Comparison of ENCODE assay signal across 19 cellular contexts in genomic region chr9:136347472-136348256, GRCh38. TPM values are rescaled to one million over a fixed set of nuclear protein-coding genes. Genes with fewer than 3 reads are reported as not detected.
DNase-seq lines count a peak whose midpoint lies in the region; ATAC-seq, FAIRE-seq and TF ChIP-seq lines count a peak whose summit lies in the region.
"Had no signal": no experiment of that assay in that cellular context is flagged by ENCODE, and none has a peak within 500 bp of the region (broad histone marks: within the 10 kb centered on the region; RNA-seq: fewer than 3 reads in every experiment).

No MANE protein-coding gene starts in this region.

- H2BK20ac ChIP-seq in H1 (ENCODE audit: low read length), result no peak overlapping the region

- no peak overlapping the region for H3K56ac ChIP-seq in H1 (replicated peaks; ENCODE audit: insufficient read length, low read depth, low read length)

- H3K9me3 ChIP-seq in SK-N-SH (no peaks in the 10 kb centered on the region), H1 (ENCODE audit: insufficient read depth in 2 of 2, low read depth in 1 of 2, low read length in 1 of 2) (no peaks in the 10 kb centered on the region), tibial nerve (no peaks in the 10 kb centered on the region)

- H3K18ac ChIP-seq in H1 (ENCODE audit: extremely low read depth, low read length), result no peak overlapping the region

- no peaks in the 10 kb centered on the region for H3K9me2 ChIP-seq in SK-N-SH

- no peak overlapping the region for H2BK15ac ChIP-seq in H1 (ENCODE audit: low read length)

- H3K4me3 ChIP-seq in SK-N-SH (ENCODE audit: low read depth in 2 of 2, low read length in 1 of 2) (no peak overlapping the region), H1 (ENCODE audit: extremely low read depth in 1 of 4, insufficient read depth in 2 of 4, low read depth in 3 of 4, low read length in 4 of 4) (no peak overlapping the region), tibial nerve (no peak overlapping the region)

- H3K36me3 ChIP-seq in SK-N-SH (replicated peaks in 1 of 2; ENCODE audit: control insufficient read depth in 1 of 2, insufficient read depth in 2 of 2, low read length in 1 of 2), result peaks cover 0 to 10% of the 10 kb centered on the region in 2 experiments
- no peaks in the 10 kb centered on the region for H3K36me3 ChIP-seq in H1 (ENCODE audit: control insufficient read depth in 2 of 4, insufficient read depth in 4 of 4, low read length in 3 of 4)
- H3K36me3 ChIP-seq in tibial nerve, result peaks cover 0 to 38% (median 0%) of the 10 kb centered on the region in 3 donors

- H3K14ac ChIP-seq in H1 (ENCODE audit: insufficient read length), result no peak overlapping the region

- H4K91ac ChIP-seq in H1 (replicated peaks; ENCODE audit: insufficient read length, low read length), result no peak overlapping the region

- H3K27me3 ChIP-seq in SK-N-SH (ENCODE audit: insufficient read depth), result no peaks in the 10 kb centered on the region
- H3K27me3 ChIP-seq in H1 (replicated peaks in 1 of 4; ENCODE audit: control insufficient read depth in 3 of 4, extremely low read depth in 1 of 4, insufficient read depth in 3 of 4, low read length in 3 of 4), result no peaks in the 10 kb centered on the region; a peak in 2 of 7 replicates
- H3K27me3 ChIP-seq in tibial nerve, result no peaks in the 10 kb centered on the region

- no peak overlapping the region for H3K23ac ChIP-seq in H1 (ENCODE audit: insufficient read length)

- no peak overlapping the region for H2BK12ac ChIP-seq in H1 (ENCODE audit: low read depth, low read length)

- peaks cover 0 to 66% of the 10 kb centered on the region in 2 experiments; a peak in 1 of 4 replicates for H3K4me1 ChIP-seq in SK-N-SH (ENCODE audit: control insufficient read depth in 1 of 2, insufficient read depth in 2 of 2, low read depth in 1 of 2, low read length in 1 of 2)
- H3K4me1 ChIP-seq in H1 (replicated peaks in 1 of 4; ENCODE audit: control insufficient read depth in 3 of 4, insufficient read depth in 4 of 4, low read length in 3 of 4), result peaks cover 0 to 15% (median 8%) of the 10 kb centered on the region in 4 experiments; a peak in 5 of 7 replicates
- peaks cover 0 to 61% (median 31%) of the 10 kb centered on the region in 4 donors for H3K4me1 ChIP-seq in tibial nerve

- H3F3A ChIP-seq in SK-N-SH (replicated peaks; ENCODE audit: insufficient read depth), result no peaks in the 10 kb centered on the region

- H2AFZ ChIP-seq in SK-N-SH (ENCODE audit: low read depth) (no peak overlapping the region), H1 (ENCODE audit: low read length) (no peak overlapping the region)

- H3K27ac ChIP-seq in SK-N-SH (ENCODE audit: low read depth in 2 of 2, low read length in 1 of 2), result peak overlapping the region in 1 of 2 experiments; percentile 12; a peak in 2 of 4 replicates
- H3K27ac ChIP-seq in VCaP, result peak overlapping the region; percentile 31; the same call in 1 of the 2 replicates
- no peak overlapping the region for H3K27ac ChIP-seq in H1 (ENCODE audit: low read depth, low read length)
- peak overlapping the region; percentile 10 to 93 (median 86) for H3K27ac ChIP-seq in tibial nerve

- H3K79me1 ChIP-seq in H1 (ENCODE audit: low read depth, low read length), result no peaks in the 10 kb centered on the region

- H3K79me2 ChIP-seq in SK-N-SH (ENCODE audit: insufficient read depth), result no peaks in the 10 kb centered on the region
- H3K79me2 ChIP-seq in H1 (ENCODE audit: control insufficient read depth in 1 of 2, insufficient read depth in 2 of 2, low read length in 2 of 2), result no peaks in the 10 kb centered on the region

- H4K20me1 ChIP-seq in SK-N-SH (ENCODE audit: insufficient read depth) (no peaks in the 10 kb centered on the region), H1 (replicated peaks in 1 of 2; ENCODE audit: control insufficient read depth in 1 of 2, insufficient read depth in 2 of 2, low read length in 2 of 2) (no peaks in the 10 kb centered on the region)

- CTCF ChIA-PET in SK-N-SH (lab: Yijun Ruan, JAX) (interaction anchor here (1.2 to 3.2 kb wide), 6 partner anchors 9 to 35 kb away, joined by 3 to 25 read pairs (median 8); partner anchors contain the start of genes DNLZ and GPSM1), H1 (lab: Charles Lee; ENCODE audit: partially characterized antibody) (interaction anchor here (0.6 to 7.9 kb wide), 6 partner anchors 16 to 876 kb away, joined by 3 to 80 read pairs (median 6); partner anchors contain the start of gene DNLZ)

- H3K9ac ChIP-seq in SK-N-SH (no peak overlapping the region), H1 (replicated peaks in 1 of 4; ENCODE audit: extremely low read depth in 1 of 4, low read depth in 3 of 4, low read length in 3 of 4) (no peak overlapping the region)

- DNase-seq in SK-N-SH (peak; percentile 66), H1 (ENCODE audit: low read depth in 1 of 2, low spot score in 2 of 2) (no peak), tibial nerve (ENCODE audit: low spot score in 2 of 2) (no peak), NCI-H446 treated with DMSO at 0.1 percent for 48 hours (lab: John Stamatoyannopoulos, UW) (no peak), GM03348 (ENCODE audit: low spot score) (no peak)
- DNase-seq: Calu3; CD4-positive, alpha-beta T cell; DMS79 treated with DMSO at 0.1 percent for 48 hours; GDM1; NCI-H146; NCI-H446; NCI-H748 treated with DMSO at 0.1 percent for 48 hours; Right ventricle myocardium superior had no signal

- TF ChIP-seq RAD21 in SK-N-SH (IDR thresholded peaks at IDR 0.05; ENCODE audit: low read length) (no peak), H1 (IDR thresholded peaks at IDR 0.05 in 1 of 2, conservative IDR thresholded peaks at IDR 0.05 in 1 of 2; ENCODE audit: low read depth in 2 of 2, low read length in 2 of 2) (no peak)

- WGBS in SK-N-SH (ENCODE audit: low lambda C conversion rate), result 70% methylated on average over 16 of the region's 34 CpGs
- WGBS in H1 (ENCODE audit: extremely low coverage in 1 of 2, insufficient coverage in 1 of 2, insufficient read length in 1 of 2, insufficient replicate concordance in 2 of 2, low coverage in 1 of 2, low lambda C conversion rate in 2 of 2, missing lambda C conversion rate in 1 of 2), 2 experiments, result 88% methylated on average over 22 of the region's 34 CpGs; no CpG with 5 or more reads in 1 of the 2 experiments
- 59 to 74% methylated on average over 23 to 29 of the region's 34 CpGs for WGBS in tibial nerve, 2 donors

- no peak for ATAC-seq in SK-N-SH treated with all-trans-retinoic acid at 6 μM for 48 hours
- no peak for ATAC-seq in GM18517 (IDR thresholded peaks at IDR 0.05; ENCODE audit: unreplicated experiment)
- ATAC-seq: Panc1 had no signal

- H3K4me2 ChIP-seq in SK-N-SH, result no peak overlapping the region
- H3K4me2 ChIP-seq in H1 (ENCODE audit: insufficient read depth in 1 of 2, low read depth in 2 of 2, low read length in 2 of 2), result no peak overlapping the region; a peak in 1 of 4 replicates

- no peak overlapping the region; the same call in 1 of the 2 replicates for H2BK5ac ChIP-seq in H1 (ENCODE audit: low read depth, low read length)

- POLR2A ChIA-PET in SK-N-SH (lab: Yijun Ruan, JAX), result no interaction called here
- POLR2A ChIA-PET in H1 (lab: Charles Lee; ENCODE audit: partially characterized antibody), result interaction anchor here (1.6 to 8.0 kb wide), 2 partner anchors 14 to 62 kb away, joined by 3 to 137 read pairs; partner anchors contain the start of gene DNLZ

- peak overlapping the region; percentile 3; the same call in 1 of the 2 replicates for H4K8ac ChIP-seq in H1 (ENCODE audit: extremely low read depth, insufficient read depth, low read length)

- TF ChIP-seq CTCF in SK-N-SH (IDR thresholded peaks at IDR 0.05), result no peak
- no peak for TF ChIP-seq CTCF in VCaP (conservative IDR thresholded peaks at IDR 0.05)
- TF ChIP-seq CTCF in H1 (IDR thresholded peaks at IDR 0.05; ENCODE audit: control extremely low read depth in 1 of 3, insufficient read depth in 1 of 3, low read depth in 1 of 3, low read length in 3 of 3), result no peak
- no peak for TF ChIP-seq CTCF in tibial nerve (IDR thresholded peaks at IDR 0.05)

- peaks cover 2% of the 10 kb centered on the region; the same call in 1 of the 2 replicates for H3K23me2 ChIP-seq in H1 (ENCODE audit: low read depth, low read length)

- no peak overlapping the region for H4K5ac ChIP-seq in H1 (ENCODE audit: insufficient read length, low read depth, low read length)

- H2AK5ac ChIP-seq in H1 (ENCODE audit: low read depth, low read length), result 0 out of 2 replicates have a peak overlapping the region, but pooled peaks have one; percentile 24

- no peak for TF ChIP-seq POLR2A in H1 (IDR thresholded peaks at IDR 0.05; ENCODE audit: control extremely low read depth in 1 of 2, low read depth in 2 of 2, low read length in 2 of 2)
- no peak for TF ChIP-seq POLR2A in tibial nerve (IDR thresholded peaks at IDR 0.05)

- no peak for FAIRE-seq in H1 (lab: Jason Lieb, UNC)
- FAIRE-seq: A204.1, HTR-8/SVneo had no signal

- TF ChIP-seq EP300 in SK-N-SH (IDR thresholded peaks at IDR 0.05; ENCODE audit: borderline replicate concordance in 1 of 2, low read depth in 1 of 2, low read length in 1 of 2) (no peak), H1 (IDR thresholded peaks at IDR 0.05; ENCODE audit: borderline replicate concordance in 1 of 2, low read depth in 2 of 2, low read length in 2 of 2) (no peak), tibial nerve (IDR thresholded peaks at IDR 0.05) (no peak)

- H3K4ac ChIP-seq in H1 (replicated peaks; ENCODE audit: insufficient read length, low read depth, low read length), result no peak overlapping the region

- H2BK120ac ChIP-seq in H1 (replicated peaks; ENCODE audit: low read depth, low read length), result no peak overlapping the region

RNA-seq across cellular contexts. Expression of gene DNLZ, which starts 15.9 kb away (rescaled TPM):
- 24.5 and 40.6 TPM in 2 replicates for polyA plus RNA-seq in SK-N-SH (2012; rRNA removed)
- polyA plus RNA-seq in SK-N-SH (2012; cell fraction: cytosol; rRNA removed), result 21.5 and 26.9 TPM in 2 replicates
- polyA plus RNA-seq in SK-N-SH (2012; cell fraction: nucleus; rRNA removed), result 20.8 and 42.6 TPM in 2 replicates
- 17.9 and 19.0 TPM in 2 replicates for total RNA-seq in H1 (2021; fragmentation: NEBNext Ultra II Directional; extraction: Animal tissue kit (Norgen Biotek cat#: 25700))
- polyA plus RNA-seq in H1 (2011; rRNA removed), result 11.6 and 13.6 TPM in 2 replicates
- polyA plus RNA-seq in H1 (2011; cell fraction: cytosol; rRNA removed), result 19.7 TPM
- 13.9 TPM for polyA plus RNA-seq in H1 (2011; cell fraction: nucleus; rRNA removed)
- polyA plus RNA-seq in H1 (2012, experiment 1 of 2), result 6.2 to 15.0 TPM (median 13.2 TPM) in 4 replicates
- polyA plus RNA-seq in H1 (2012, experiment 2 of 2), result 11.1 TPM
- 14.6 TPM for polyA plus RNA-seq in H1 (2013, experiment 1 of 2)
- polyA plus RNA-seq in H1 (2013, experiment 2 of 2), result 15.8 TPM
- 0.61 and 1.1 TPM in 2 replicates for polyA minus RNA-seq in H1 (2011; rRNA and poly(A)+ RNA removed)
- polyA minus RNA-seq in H1 (2011; cell fraction: cytosol; rRNA and poly(A)+ RNA removed), result 3.7 TPM
- 10.4 TPM for polyA minus RNA-seq in H1 (2011; cell fraction: nucleus; rRNA and poly(A)+ RNA removed)
- 10 to 100 TPM; 49.4 to 79.5 (median 70.8) TPM for total RNA-seq in tibial nerve

RNA-seq across cellular contexts. Expression of gene GPSM1, which starts 20.3 kb away (rescaled TPM):
- polyA plus RNA-seq in SK-N-SH (2012; rRNA removed), result 22.8 and 26.7 TPM in 2 replicates
- 8.0 and 15.6 TPM in 2 replicates for polyA plus RNA-seq in SK-N-SH (2012; cell fraction: cytosol; rRNA removed)
- polyA plus RNA-seq in SK-N-SH (2012; cell fraction: nucleus; rRNA removed), result 105 and 135 TPM in 2 replicates
- total RNA-seq in H1 (2021; fragmentation: NEBNext Ultra II Directional; extraction: Animal tissue kit (Norgen Biotek cat#: 25700)), result 15.7 and 18.0 TPM in 2 replicates
- polyA plus RNA-seq in H1 (2011; rRNA removed), result 12.8 and 19.8 TPM in 2 replicates
- 13.8 TPM for polyA plus RNA-seq in H1 (2011; cell fraction: cytosol; rRNA removed)
- 39.2 TPM for polyA plus RNA-seq in H1 (2011; cell fraction: nucleus; rRNA removed)
- 9.3 to 15.2 TPM (median 14.5 TPM) in 4 replicates for polyA plus RNA-seq in H1 (2012, experiment 1 of 2)
- 12.0 TPM for polyA plus RNA-seq in H1 (2012, experiment 2 of 2)
- polyA plus RNA-seq in H1 (2013, experiment 1 of 2), result 14.4 TPM
- polyA plus RNA-seq in H1 (2013, experiment 2 of 2), result 13.9 TPM
- polyA minus RNA-seq in H1 (2011; rRNA and poly(A)+ RNA removed), result 3.5 and 4.2 TPM in 2 replicates
- polyA minus RNA-seq in H1 (2011; cell fraction: cytosol; rRNA and poly(A)+ RNA removed), result 12.7 TPM
- polyA minus RNA-seq in H1 (2011; cell fraction: nucleus; rRNA and poly(A)+ RNA removed), result 11.2 TPM
- total RNA-seq in tibial nerve, result 10 to 100 TPM; 28.8 to 95.1 (median 38.1) TPM

RNA-seq across cellular contexts. Expression of gene CARD9, which starts 25.8 kb away (rescaled TPM):
- polyA plus RNA-seq in SK-N-SH (2012; rRNA removed) (1.1 and 1.7 TPM in 2 replicates), H1 (2011; rRNA removed) (0.13 and 0.15 TPM in 2 replicates)
- 0.40 and 1.1 TPM in 2 replicates for polyA plus RNA-seq in SK-N-SH (2012; cell fraction: cytosol; rRNA removed)
- polyA plus RNA-seq in SK-N-SH (2012; cell fraction: nucleus; rRNA removed), result 6.4 and 12.1 TPM in 2 replicates
- total RNA-seq in H1 (2021; fragmentation: NEBNext Ultra II Directional; extraction: Animal tissue kit (Norgen Biotek cat#: 25700)), result 0.88 and 1.1 TPM in 2 replicates
- 0.26 TPM for polyA plus RNA-seq in H1 (2011; cell fraction: cytosol; rRNA removed)
- 1.7 TPM for polyA plus RNA-seq in H1 (2011; cell fraction: nucleus; rRNA removed)
- 0.57 to 0.92 TPM (median 0.67 TPM) in 4 replicates for polyA plus RNA-seq in H1 (2012, experiment 1 of 2)
- 0.22 TPM for polyA plus RNA-seq in H1 (2012, experiment 2 of 2)
- polyA plus RNA-seq in H1 (2013, experiment 1 of 2), result 0.10 TPM
- polyA plus RNA-seq in H1 (2013, experiment 2 of 2), result 0.17 TPM
- 0.07 TPM in 1 of 2 replicates, not detected in the other for polyA minus RNA-seq in H1 (2011; rRNA and poly(A)+ RNA removed)
- not detected for polyA minus RNA-seq in H1 (2011; cell fraction: cytosol; rRNA and poly(A)+ RNA removed)
- 0.90 TPM for polyA minus RNA-seq in H1 (2011; cell fraction: nucleus; rRNA and poly(A)+ RNA removed)
- 10 to 100 TPM in 1 of 4 donors, 1 to 10 TPM in 3; 3.1 to 19.8 (median 3.1) TPM for total RNA-seq in tibial nerve

RNA-seq across cellular contexts. Expression of gene CCDC187, which starts 43.8 kb away (rescaled TPM):
- polyA plus RNA-seq in SK-N-SH (2012; rRNA removed), result not detected in 2 replicates
- polyA plus RNA-seq in SK-N-SH (2012; cell fraction: cytosol; rRNA removed), result not detected in 2 replicates
- 0.02 TPM in 1 of 2 replicates, not detected in the other for polyA plus RNA-seq in SK-N-SH (2012; cell fraction: nucleus; rRNA removed)
- total RNA-seq in H1 (2021; fragmentation: NEBNext Ultra II Directional; extraction: Animal tissue kit (Norgen Biotek cat#: 25700)), result not detected in 2 replicates
- polyA plus RNA-seq in H1 (2011; rRNA removed), result 0.02 TPM in 2 replicates
- polyA plus RNA-seq in H1 (2011; cell fraction: cytosol; rRNA removed), result 0.01 TPM
- polyA plus RNA-seq in H1 (2011; cell fraction: nucleus; rRNA removed), result 0.07 TPM
- 0.03 TPM in 2 of 4 replicates, not detected in the others for polyA plus RNA-seq in H1 (2012, experiment 1 of 2)
- 0.03 TPM for polyA plus RNA-seq in H1 (2012, experiment 2 of 2)
- 0.02 TPM for polyA plus RNA-seq in H1 (2013, experiment 1 of 2)
- polyA plus RNA-seq in H1 (2013, experiment 2 of 2), result under 0.01 TPM
- 0.06 TPM in 1 of 2 replicates, not detected in the other for polyA minus RNA-seq in H1 (2011; rRNA and poly(A)+ RNA removed)
- polyA minus RNA-seq in H1 (2011; cell fraction: cytosol; rRNA and poly(A)+ RNA removed), result not detected
- not detected for polyA minus RNA-seq in H1 (2011; cell fraction: nucleus; rRNA and poly(A)+ RNA removed)
- total RNA-seq in tibial nerve, result under 1 TPM in 1 of 4 donors, not detected in 3; 0.20 TPM
- total RNA-seq: CD4-positive, alpha-beta T cell; Right ventricle myocardium superior had no signal

RNA-seq across cellular contexts. Expression of gene SNAPC4, which starts 52.3 kb away (rescaled TPM):
- 7.7 and 9.2 TPM in 2 replicates for polyA plus RNA-seq in SK-N-SH (2012; rRNA removed)
- 3.5 and 4.8 TPM in 2 replicates for polyA plus RNA-seq in SK-N-SH (2012; cell fraction: cytosol; rRNA removed)
- 46.5 and 53.2 TPM in 2 replicates for polyA plus RNA-seq in SK-N-SH (2012; cell fraction: nucleus; rRNA removed)
- total RNA-seq in H1 (2021; fragmentation: NEBNext Ultra II Directional; extraction: Animal tissue kit (Norgen Biotek cat#: 25700)), result 15.1 and 18.1 TPM in 2 replicates
- polyA plus RNA-seq in H1 (2011; rRNA removed), result 6.9 and 10.0 TPM in 2 replicates
- 8.1 TPM for polyA plus RNA-seq in H1 (2011; cell fraction: cytosol; rRNA removed)
- 36.1 TPM for polyA plus RNA-seq in H1 (2011; cell fraction: nucleus; rRNA removed)
- 9.7 to 16.5 TPM (median 15.3 TPM) in 4 replicates for polyA plus RNA-seq in H1 (2012, experiment 1 of 2)
- polyA plus RNA-seq in H1 (2012, experiment 2 of 2), result 9.6 TPM
- 10.1 TPM for polyA plus RNA-seq in H1 (2013, experiment 1 of 2)
- 9.2 TPM for polyA plus RNA-seq in H1 (2013, experiment 2 of 2)
- polyA minus RNA-seq in H1 (2011; rRNA and poly(A)+ RNA removed), result 4.4 and 4.5 TPM in 2 replicates
- polyA minus RNA-seq in H1 (2011; cell fraction: cytosol; rRNA and poly(A)+ RNA removed), result 4.9 TPM
- 8.9 TPM for polyA minus RNA-seq in H1 (2011; cell fraction: nucleus; rRNA and poly(A)+ RNA removed)
- 10 to 100 TPM in 1 of 4 donors, 1 to 10 TPM in 3; 7.0 to 21.0 (median 9.5) TPM for total RNA-seq in tibial nerve
